Comparison of ENCODE assay signal across 16 cellular contexts in the genomic region with DNA sequence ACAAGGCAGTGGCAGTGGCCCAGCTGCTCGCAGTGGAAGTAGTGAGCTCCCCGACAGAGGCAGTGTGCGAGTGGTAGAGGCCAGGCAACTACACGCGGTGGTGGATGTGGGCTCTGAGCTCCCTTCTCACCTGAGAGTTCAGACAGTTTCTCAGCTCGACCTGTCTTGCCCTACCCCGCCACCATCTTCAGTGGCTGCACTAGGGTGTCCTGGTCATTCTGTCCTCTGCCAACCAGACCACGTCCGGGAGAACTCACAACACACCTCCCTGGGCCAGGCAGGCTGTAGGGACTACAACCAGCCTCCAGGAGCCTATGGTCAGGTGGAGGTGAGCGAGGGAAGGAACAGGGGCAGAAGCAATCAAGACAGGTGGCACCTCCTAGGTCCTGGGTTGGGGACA.
DNase-seq lines count a peak whose midpoint lies in the region; ATAC-seq and TF ChIP-seq lines count a peak whose summit lies in the region.
"Had no signal": no experiment of that assay in that cellular context is flagged by ENCODE, and none has a peak within 500 bp of the region (broad histone marks: within the 10 kb centered on the region; RNA-seq: fewer than 3 reads in every experiment).

No MANE protein-coding gene starts in this region.

- H3K4me1 ChIP-seq in HEK293 (ENCODE audit: control insufficient read depth, insufficient read depth, low read length) (no peaks in the 10 kb centered on the region), RWPE2 (ENCODE audit: insufficient read depth, poor library complexity, severe bottlenecking) (peaks cover 25% of the 10 kb centered on the region)
- H3K4me1 ChIP-seq: BE2C, HAP-1 had no signal

- H3K27ac ChIP-seq in HEK293 (ENCODE audit: extremely low read depth, low read depth, low read length): no peak overlapping the region
- no peak overlapping the region for H3K27ac ChIP-seq in RWPE2 (ENCODE audit: poor library complexity, severe bottlenecking)
- H3K27ac ChIP-seq: HL-60 had no signal

- DNase-seq in RWPE2 (ENCODE audit: low spot score) (peak; percentile 61), mesenteric fat pad (ENCODE audit: low spot score) (peak; percentile 85), kidney tubule cell (ENCODE audit: low spot score) (no peak), SHP77 treated with DMSO at 0.1 percent for 48 hours (lab: John Stamatoyannopoulos, UW) (no peak), NCI-H1694 (lab: John Stamatoyannopoulos, UW) (no peak)
- DNase-seq: ACHN; BE2C; Calu3; CD4-positive, alpha-beta memory T cell; DMS79 treated with DMSO at 0.1 percent for 48 hours; GF-D8; GOT3; KBM-7 had no signal

- H3K27me3 ChIP-seq in RWPE2 (ENCODE audit: insufficient read depth, poor library complexity, severe bottlenecking): no peaks in the 10 kb centered on the region
- H3K27me3 ChIP-seq: BE2C had no signal

- POLR2A ChIA-PET in HEK293 (lab: Yijun Ruan, JAX): interaction anchor here (0.5 to 0.6 kb wide), 2 partner anchors 257 to 916 kb away, joined by 5 to 6 read pairs; no protein-coding TSS in a partner anchor

- ATAC-seq in RWPE2 (ENCODE audit: low read depth): no peak

- H3K9me3 ChIP-seq in HEK293 (ENCODE audit: control insufficient read depth, insufficient read depth, low read depth, low read length): no peaks in the 10 kb centered on the region
- H3K9me3 ChIP-seq in RWPE2 (ENCODE audit: severe bottlenecking): no peaks in the 10 kb centered on the region
- H3K9me3 ChIP-seq: BE2C had no signal

- H3K4me3 ChIP-seq in HEK293 (ENCODE audit: low read depth, low read length) (no peak overlapping the region), RWPE2 (ENCODE audit: severe bottlenecking) (no peak overlapping the region)
- H3K4me3 ChIP-seq: HAP-1 had no signal

- CTCF ChIA-PET in HEK293 (lab: Yijun Ruan, JAX): interaction anchor here (0.6 to 3.1 kb wide), 4 partner anchors 13 to 176 kb away, joined by 3 to 13 read pairs (median 4); no protein-coding TSS in a partner anchor

- H3K36me3 ChIP-seq in HEK293 (ENCODE audit: control insufficient read depth in 2 of 2, insufficient read depth in 1 of 2, low read length in 2 of 2) (no peaks in the 10 kb centered on the region), RWPE2 (ENCODE audit: low read depth) (no peaks in the 10 kb centered on the region)
- H3K36me3 ChIP-seq: BE2C, HAP-1 had no signal

- TF ChIP-seq CTCF in HEK293 (tag by site-specific recombination; IDR thresholded peaks at IDR 0.05) (no peak), RWPE2 (IDR thresholded peaks at IDR 0.05; ENCODE audit: poor library complexity, severe bottlenecking) (no peak)

TF ChIP-seq in HEK293, 187 proteins besides CTCF, POLR2A, EP300 and RAD21:
- TF ChIP-seq, protein P1, sequence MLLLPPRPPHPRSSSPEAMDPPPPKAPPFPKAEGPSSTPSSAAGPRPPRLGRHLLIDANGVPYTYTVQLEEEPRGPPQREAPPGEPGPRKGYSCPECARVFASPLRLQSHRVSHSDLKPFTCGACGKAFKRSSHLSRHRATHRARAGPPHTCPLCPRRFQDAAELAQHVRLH (tag by site-specific recombination; IDR thresholded peaks at IDR 0.05): 0 out of 2 replicates have a peak, but pooled peaks have one; percentile 20
- TF ChIP-seq MEIS1 (CRISPR knock-in tag; IDR thresholded peaks at IDR 0.05; ENCODE audit: borderline replicate concordance) (no peak), ZNF791 (tag by site-specific recombination; IDR thresholded peaks at IDR 0.05) (no peak)

Comparison
In these comparisons a context has a peak if more than half of its experiments do, and no peak if none do; other contexts are left out.
1. DNase-seq: peak in RWPE2 (single experiment) and mesenteric fat pad (single experiment); none in kidney tubule cell (single experiment), SHP77 treated with DMSO at 0.1 percent for 48 hours (single experiment) and NCI-H1694 (single experiment).